ENCODE assay signal across 21 cellular contexts in the genomic region with DNA sequence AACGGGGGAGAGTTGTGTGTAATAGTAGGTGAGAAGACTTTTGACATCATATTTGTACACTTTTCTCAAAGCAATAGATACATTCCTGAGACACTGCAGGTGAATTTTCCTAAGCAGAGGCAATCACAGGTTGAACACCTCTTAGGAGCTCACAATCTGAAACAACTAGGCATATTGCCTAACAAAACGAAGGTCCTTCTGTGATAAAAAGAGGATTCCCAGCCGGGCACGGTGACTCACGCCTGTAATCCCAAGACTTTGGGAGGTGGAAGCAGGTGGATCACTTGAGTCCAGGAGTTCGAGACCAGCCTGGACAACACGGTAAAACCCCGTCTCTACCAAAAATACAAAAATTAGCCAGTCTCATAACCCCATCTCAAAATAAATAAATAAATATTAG. TPM values are rescaled to one million over a fixed set of nuclear protein-coding genes. Genes with fewer than 3 reads are reported as not detected.
DNase-seq lines count a peak whose midpoint lies in the region; ATAC-seq and TF ChIP-seq lines count a peak whose summit lies in the region.
"Had no signal": no experiment of that assay in that cellular context is flagged by ENCODE, and none has a peak within 500 bp of the region (broad histone marks: within the 10 kb centered on the region; RNA-seq: fewer than 3 reads in every experiment).

No MANE protein-coding gene starts in this region.

- no peak overlapping the region for H3K4me3 ChIP-seq in breast epithelium
- H3K4me3 ChIP-seq in neural progenitor cell: no peak overlapping the region
- no peak overlapping the region for H3K4me3 ChIP-seq in upper lobe of left lung
- no peak overlapping the region for H3K4me3 ChIP-seq in MG63
- H3K4me3 ChIP-seq: HAP-1 had no signal

- peaks cover 26% of the 10 kb centered on the region for H3F3A ChIP-seq in neural progenitor cell (ENCODE audit: low read depth)

- H3K27ac Mint-ChIP-seq in MCF 10A (ENCODE audit: low read depth, unreplicated experiment): no peak overlapping the region
- peak overlapping the region in 4 of 5 experiments; percentile 17 to 88 (median 72) for H3K27ac Mint-ChIP-seq in brain
- peak overlapping the region; percentile 97 for H3K27ac Mint-ChIP-seq in neural progenitor cell

- H3K4me1 Mint-ChIP-seq in MCF 10A (ENCODE audit: insufficient read depth, unreplicated experiment) (peaks cover under 1% of the 10 kb centered on the region), brain (peaks cover 62% of the 10 kb centered on the region), neural progenitor cell (peaks cover 55% of the 10 kb centered on the region)
- H3K4me1 Mint-ChIP-seq: CD4-positive, CD25-positive, alpha-beta regulatory T cell; IgD-negative memory B cell had no signal

- CTCF ChIA-PET in MCF 10A (lab: Yijun Ruan, JAX): no interaction called here

- H3K27me3 Mint-ChIP-seq in MCF 10A (ENCODE audit: insufficient read depth, unreplicated experiment): no peaks in the 10 kb centered on the region
- H3K27me3 Mint-ChIP-seq in brain: no peaks in the 10 kb centered on the region
- H3K27me3 Mint-ChIP-seq in neural progenitor cell (ENCODE audit: insufficient read depth, low read depth): peaks cover 6% of the 10 kb centered on the region

- no peaks in the 10 kb centered on the region for H3K36me3 ChIP-seq in breast epithelium
- H3K36me3 ChIP-seq in neural progenitor cell: no peaks in the 10 kb centered on the region
- no peaks in the 10 kb centered on the region for H3K36me3 ChIP-seq in upper lobe of left lung
- H3K36me3 ChIP-seq in MG63: peaks cover 18% of the 10 kb centered on the region

- peaks cover 95% of the 10 kb centered on the region for H3K79me2 ChIP-seq in neural progenitor cell (ENCODE audit: low read depth)

- H3K4me1 ChIP-seq in breast epithelium (no peaks in the 10 kb centered on the region), neural progenitor cell (peaks cover 34% of the 10 kb centered on the region), upper lobe of left lung (no peaks in the 10 kb centered on the region)

- no peak for TF ChIP-seq EP300 in upper lobe of left lung (IDR thresholded peaks at IDR 0.05)

- intact Hi-C loops in MCF 10A (cut with micrococcal nuclease) (no loop called here), breast epithelium (cut with DNase I; ENCODE audit: low total_unique reads) (no loop called here)

- H3K27ac ChIP-seq in breast epithelium (no peak overlapping the region), neural progenitor cell (no peak overlapping the region), upper lobe of left lung (no peak overlapping the region)
- H3K27ac ChIP-seq: 22Rv1, HL-60 had no signal

- peak; percentile 14 for DNase-seq in MCF 10A (ENCODE audit: unreplicated experiment)
- DNase-seq in breast epithelium (ENCODE audit: low spot score in 2 of 2): no peak
- no peak for DNase-seq in neural progenitor cell (ENCODE audit: low spot score)
- DNase-seq in SIG-M5 treated with dmso at 0.1 percent for 504 hours (lab: John Stamatoyannopoulos, UW; ENCODE audit: unreplicated experiment): no peak
- DNase-seq in ACHN: no peak
- DNase-seq in upper lobe of left lung: no peak
- no peak for DNase-seq in MG63
- DNase-seq: CD4-positive, CD25-positive, alpha-beta regulatory T cell; GF-D8; Karpas-422; MM.1S; NCI-H1092 treated with DMSO at 0.1 percent for 48 hours; NCI-H1694; NCI-H510A; NCI-H774; SIG-M5 had no signal

- WGBS in upper lobe of left lung, 2 donors: 79 to 89% methylated on average over 8 of the region's 8 CpGs

- no TSS peak for BruUV-seq in MCF 10A (replicated peaks; lab: Mats Ljungman, UMichigan)

- in situ Hi-C loops in ACHN (cut with HindIII; ENCODE audit: low pct_ligation_motif_present, low pct_unique_long_range_greater_than_20kb, low sequenced_read_pairs): no loop called here

- peak overlapping the region; percentile 56 for H3K4me2 ChIP-seq in neural progenitor cell

- no peak overlapping the region for H3K9ac ChIP-seq in neural progenitor cell

- TF ChIP-seq CTCF in MCF 10A (IDR thresholded peaks at IDR 0.05; ENCODE audit: unreplicated experiment): no peak
- TF ChIP-seq CTCF in breast epithelium (IDR thresholded peaks at IDR 0.05): no peak
- no peak for TF ChIP-seq CTCF in brain (conservative IDR thresholded peaks at IDR 0.05)
- TF ChIP-seq CTCF in neural progenitor cell (IDR thresholded peaks at IDR 0.05): no peak
- TF ChIP-seq CTCF in upper lobe of left lung (IDR thresholded peaks at IDR 0.05): no peak

- H2AFZ ChIP-seq in neural progenitor cell (replicated peaks): no peak overlapping the region

- H3K36me3 Mint-ChIP-seq in MCF 10A (ENCODE audit: insufficient read depth, unreplicated experiment): peaks cover 7% of the 10 kb centered on the region
- H3K36me3 Mint-ChIP-seq in brain: peaks cover 26% of the 10 kb centered on the region
- peaks cover 21% of the 10 kb centered on the region for H3K36me3 Mint-ChIP-seq in neural progenitor cell
- H3K36me3 Mint-ChIP-seq: CD4-positive, CD25-positive, alpha-beta regulatory T cell; IgD-negative memory B cell had no signal

- H3K4me3 Mint-ChIP-seq in MCF 10A (ENCODE audit: unreplicated experiment) (no peak overlapping the region), brain (peak overlapping the region in 2 of 5 experiments; percentile 15 to 58), neural progenitor cell (no peak overlapping the region)
- H3K4me3 Mint-ChIP-seq: CD4-positive, CD25-positive, alpha-beta regulatory T cell; IgD-negative memory B cell had no signal

- H3K27me3 ChIP-seq in breast epithelium (no peaks in the 10 kb centered on the region), neural progenitor cell (no peaks in the 10 kb centered on the region), upper lobe of left lung (no peaks in the 10 kb centered on the region), MG63 (no peaks in the 10 kb centered on the region)

- TF ChIP-seq POLR2A in breast epithelium (IDR thresholded peaks at IDR 0.05): no peak
- TF ChIP-seq POLR2A in upper lobe of left lung (IDR thresholded peaks at IDR 0.05): no peak

- ATAC-seq in upper lobe of left lung (ENCODE audit: low FRiP score in 2 of 2): no peak

- H3K9me3 ChIP-seq in breast epithelium (no peaks in the 10 kb centered on the region), neural progenitor cell (ENCODE audit: low read depth) (no peaks in the 10 kb centered on the region), upper lobe of left lung (no peaks in the 10 kb centered on the region), MG63 (no peaks in the 10 kb centered on the region)
- H3K9me3 ChIP-seq: HAP-1 had no signal

- H3K9me3 Mint-ChIP-seq in MCF 10A (ENCODE audit: unreplicated experiment): no peaks in the 10 kb centered on the region
- H3K9me3 Mint-ChIP-seq in brain: peaks cover 0 to 4% (median 3%) of the 10 kb centered on the region in 5 experiments
- H3K9me3 Mint-ChIP-seq in neural progenitor cell: peaks cover 3% of the 10 kb centered on the region
- H3K9me3 Mint-ChIP-seq: CD4-positive, CD25-positive, alpha-beta regulatory T cell; IgD-negative memory B cell had no signal

- POLR2A ChIA-PET in MCF 10A (lab: Yijun Ruan, JAX): no interaction called here

- peaks cover 51% of the 10 kb centered on the region for H4K20me1 ChIP-seq in neural progenitor cell (ENCODE audit: low read depth)

RNA-seq across cellular contexts. Expression of a gene that starts 17.4 kb away (rescaled TPM):
- total RNA-seq in MCF 10A (2022): 36.8 and 57.3 TPM in 2 replicates
- 10 to 100 TPM in 2 of 3 donors, 1 to 10 TPM in 1; 9.3 to 14.3 (median 12.8) TPM for total RNA-seq in breast epithelium
- 127 TPM for polyA plus RNA-seq in brain (ENCODE audit: insufficient read depth, low read depth, low replicate concordance)
- 35.9 and 69.4 TPM in 2 replicates for total RNA-seq in neural progenitor cell (ENCODE audit: low replicate concordance)
- 10 to 100 TPM; 32.4 to 63.1 (median 52.2) TPM for total RNA-seq in upper lobe of left lung
- 95.7 and 100 TPM in 2 replicates for total RNA-seq in MG63 (2014; rRNA removed; shearing (Covaris generic); ENCODE audit: low replicate concordance)

RNA-seq across cellular contexts. Expression of a gene that starts 34.8 kb away (rescaled TPM):
- total RNA-seq in MCF 10A (2022) (16.6 and 18.5 TPM in 2 replicates), breast epithelium (10 to 100 TPM; 10.1 to 12.0 (median 10.8) TPM), neural progenitor cell (ENCODE audit: low replicate concordance) (11.7 and 15.7 TPM in 2 replicates), upper lobe of left lung (10 to 100 TPM in 2 of 6 donors, 1 to 10 TPM in 4; 6.3 to 13.5 (median 8.9) TPM)
- 14.4 TPM for polyA plus RNA-seq in brain (ENCODE audit: insufficient read depth, low read depth, low replicate concordance)
- 16.0 and 22.8 TPM in 2 replicates for total RNA-seq in MG63 (2014; rRNA removed; shearing (Covaris generic); ENCODE audit: low replicate concordance)
